In genomic region chr16:51151951-51152663, GRCh38 we compare ENCODE assay signal across 1 cellular context.
TF ChIP-seq lines count a peak whose summit lies in the region.

No MANE protein-coding gene starts in this region.

TF ChIP-seq in A549, 52 proteins besides CTCF, POLR2A, EP300 and RAD21 (continued from another document):
- no peak for TF ChIP-seq REST (IDR thresholded peaks at IDR 0.05)
- no peak for TF ChIP-seq NPAS2 (CRISPR knock-in tag; IDR thresholded peaks at IDR 0.05; ENCODE audit: borderline replicate concordance)
- TF ChIP-seq HOXB13 (CRISPR knock-in tag; IDR thresholded peaks at IDR 0.05; ENCODE audit: low read depth), result no peak
- no peak for TF ChIP-seq RNF2 (IDR thresholded peaks at IDR 0.05; ENCODE audit: borderline replicate concordance, low read depth)
- TF ChIP-seq CHD4 (IDR thresholded peaks at IDR 0.05; ENCODE audit: borderline replicate concordance), result no peak
- no peak for TF ChIP-seq TP53 (CRISPR knock-in tag; IDR thresholded peaks at IDR 0.05)
- TF ChIP-seq TFCP2L1 (CRISPR knock-in tag; IDR thresholded peaks at IDR 0.05), result no peak
- no peak for TF ChIP-seq HEYL (CRISPR knock-in tag; IDR thresholded peaks at IDR 0.05)
- TF ChIP-seq KDM1A (IDR thresholded peaks at IDR 0.05; ENCODE audit: low read depth), result no peak
- no peak for TF ChIP-seq HOXB5 (CRISPR knock-in tag; IDR thresholded peaks at IDR 0.05)
- TF ChIP-seq ELK1 (IDR thresholded peaks at IDR 0.05; ENCODE audit: low read depth, low read length), result no peak
